ENCODE assay signal across 29 cellular contexts in genomic region chr10:122875843-122876492, GRCh38. TPM values are rescaled to one million over a fixed set of nuclear protein-coding genes. Genes with fewer than 3 reads are reported as not detected.
DNase-seq lines count a peak whose midpoint lies in the region; ATAC-seq, FAIRE-seq and TF ChIP-seq lines count a peak whose summit lies in the region.
"Had no signal": no experiment of that assay in that cellular context is flagged by ENCODE, and none has a peak within 500 bp of the region (broad histone marks: within the 10 kb centered on the region; RNA-seq: fewer than 3 reads in every experiment).

No MANE protein-coding gene starts in this region.

- H3K9me3 ChIP-seq in HUES64 (ENCODE audit: insufficient read depth, low read depth, low read length) = no peaks in the 10 kb centered on the region
- no peaks in the 10 kb centered on the region for H3K9me3 ChIP-seq in iPS-20b (ENCODE audit: insufficient read depth, low read depth, low read length)
- H3K9me3 ChIP-seq: colonic mucosa, lower lobe of right lung, ovary, Peyer's patch, stomach, tibial artery had no signal

- H3K27ac ChIP-seq in HUES64 (ENCODE audit: low read depth, low read length) (peak overlapping the region; percentile 92), iPS-20b (ENCODE audit: low read length) (peak overlapping the region; percentile 90)
- H3K27ac ChIP-seq: brain microvascular endothelial cell, colonic mucosa, lower lobe of right lung, ovary, Peyer's patch, skin epidermis, stomach, tibial artery had no signal

- no peak for FAIRE-seq in RCC 7860 (lab: Jason Lieb, UNC)
- FAIRE-seq: frontal cortex had no signal

- H3K27me3 ChIP-seq in HUES64 (ENCODE audit: insufficient read depth, low read length) (peaks cover 9% of the 10 kb centered on the region; the same call in 1 of the 2 replicates), iPS-20b (ENCODE audit: insufficient read depth, low read length) (peaks cover 19% of the 10 kb centered on the region; the same call in 1 of the 2 replicates)
- H3K27me3 ChIP-seq: brain microvascular endothelial cell, colonic mucosa, ovary, Peyer's patch had no signal

- no peak for TF ChIP-seq CTCF in choroid plexus epithelial cell (conservative IDR thresholded peaks at IDR 0.05; ENCODE audit: low read depth, low read length)

- H3K9ac ChIP-seq in HUES64 (ENCODE audit: low read depth, low read length) (peak overlapping the region; percentile 52), iPS-20b (ENCODE audit: low read depth, low read length) (peak overlapping the region; percentile 83)

- no peaks in the 10 kb centered on the region for H3K36me3 ChIP-seq in HUES64 (ENCODE audit: insufficient read depth, low read length)
- no peaks in the 10 kb centered on the region for H3K36me3 ChIP-seq in iPS-20b (ENCODE audit: insufficient read depth, low read depth, low read length)
- H3K36me3 ChIP-seq: brain microvascular endothelial cell, colonic mucosa, lower lobe of right lung, ovary, Peyer's patch, stomach, tibial artery had no signal

- no peak for ATAC-seq in HG02852 (IDR thresholded peaks at IDR 0.05; ENCODE audit: unreplicated experiment)
- no peak for ATAC-seq in HG03135 (IDR thresholded peaks at IDR 0.05; ENCODE audit: unreplicated experiment)
- ATAC-seq: lower lobe of right lung, natural killer cell had no signal

- H3K4me3 ChIP-seq in HUES64 (ENCODE audit: low read length) = peak overlapping the region; percentile 77
- H3K4me3 ChIP-seq in choroid plexus epithelial cell (ENCODE audit: low read depth, low read length) = no peak overlapping the region
- H3K4me3 ChIP-seq in iPS-20b (ENCODE audit: low read length) = peak overlapping the region; percentile 44
- H3K4me3 ChIP-seq: colonic mucosa, lower lobe of right lung, ovary, Peyer's patch, skin epidermis, stomach, tibial artery had no signal

- peak; percentile 90 for DNase-seq in DMS79 treated with DMSO at 0.1 percent for 48 hours (lab: John Stamatoyannopoulos, UW)
- DNase-seq in choroid plexus epithelial cell (ENCODE audit: low read depth) = peak; percentile 22
- no peak for DNase-seq in NCI-H1105 (lab: John Stamatoyannopoulos, UW)
- no peak for DNase-seq in RCC 7860 (ENCODE audit: low spot score)
- DNase-seq: activated CD4-positive, alpha-beta memory T cell treated with anti-CD3 and anti-CD28 coated beads, Interleukin-2, amount 10 ng/mL, durations not matched to agents 7 days and 5 days; activated CD8-positive, alpha-beta memory T cell treated with anti-CD3 and anti-CD28 coated beads, Interleukin-2, amount 50 U/mL, for 48 hours; activated naive CD4-positive, alpha-beta T cell treated with anti-CD3 and anti-CD28 coated beads, Interleukin-2, amount 50 U/mL, for 16 hours; amniotic stem cell; brain microvascular endothelial cell; CD4-positive, alpha-beta memory T cell; colonic mucosa; HCEC 1CT; lower lobe of right lung; natural killer cell; NCI-H1048; NCI-H1694 treated with DMSO at 0.1 percent for 48 hours; NCI-H526; ovary; Peyer's patch; retina; stomach; T1000; tibial artery had no signal

- 4% methylated on average over 6 of the region's 6 CpGs for WGBS in HUES64

- H3K4me1 ChIP-seq in HUES64 (ENCODE audit: insufficient read depth, low read length) = peaks cover 58% of the 10 kb centered on the region
- peaks cover 49% of the 10 kb centered on the region; the same call in 1 of the 2 replicates for H3K4me1 ChIP-seq in iPS-20b (ENCODE audit: insufficient read depth, low read length)
- H3K4me1 ChIP-seq: colonic mucosa had no signal

RNA-seq across cellular contexts. Expression of gene FAM24B, which starts 3.4 kb away (rescaled TPM):
- polyA plus RNA-seq in HUES64 (2013, experiment 1 of 2) = 6.3 TPM
- 4.3 TPM for polyA plus RNA-seq in HUES64 (2013, experiment 2 of 2)

RNA-seq across cellular contexts. Expression of gene CUZD1, which starts 30.3 kb away (rescaled TPM):
- polyA plus RNA-seq in HUES64 (2013, experiment 1 of 2) = 4.5 TPM
- 4.6 TPM for polyA plus RNA-seq in HUES64 (2013, experiment 2 of 2)

RNA-seq across cellular contexts. Expression of gene FAM24A, which starts 34.4 kb away (rescaled TPM):
- polyA plus RNA-seq in HUES64 (2013, experiment 1 of 2) = not detected
- polyA plus RNA-seq in HUES64 (2013, experiment 2 of 2) = not detected
- polyA plus RNA-seq: CD4-positive, alpha-beta memory T cell; ovary; stomach had no signal

Comparison
In these comparisons a context has a peak if more than half of its experiments do, and no peak if none do; other contexts are left out.
1. DNase-seq: peak in DMS79 treated with DMSO at 0.1 percent for 48 hours (single experiment) and choroid plexus epithelial cell (single experiment); none in NCI-H1105 (single experiment) and RCC 7860 (single experiment).